ENCODE assay signal across 8 cellular contexts in the genomic region with DNA sequence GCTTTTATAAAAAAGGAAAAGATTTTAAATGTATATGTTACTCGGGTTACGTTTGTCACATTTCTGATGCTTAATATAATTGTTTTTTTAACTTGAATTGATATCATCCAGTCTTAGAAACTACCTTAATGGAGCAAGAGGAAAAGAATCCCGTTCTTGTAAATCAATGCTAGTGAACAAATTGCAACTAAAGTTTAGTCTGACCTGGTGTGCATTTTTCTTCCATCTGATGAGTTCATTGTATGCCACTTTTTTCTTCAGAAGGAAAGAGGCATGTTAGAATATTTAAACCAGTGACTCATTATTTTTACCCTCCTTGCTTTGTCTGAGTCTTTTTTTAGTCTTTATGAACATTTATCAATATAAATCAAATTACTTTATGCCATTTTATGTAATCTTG. TPM values are rescaled to one million over a fixed set of nuclear protein-coding genes. Genes with fewer than 3 reads are reported as not detected.
DNase-seq lines count a peak whose midpoint lies in the region; ATAC-seq and TF ChIP-seq lines count a peak whose summit lies in the region.

No MANE protein-coding gene starts in this region.

- peaks cover 2% of the 10 kb centered on the region for H3K36me3 Mint-ChIP-seq in CD8-positive, alpha-beta T cell
- H3K36me3 Mint-ChIP-seq in endothelial cell (ENCODE audit: low read depth, unreplicated experiment) = no peaks in the 10 kb centered on the region

- POLR2A ChIA-PET in CD8-positive, alpha-beta T cell (lab: Charles Lee) = interaction anchor here (1.0 to 1.3 kb wide), 4 partner anchors 22 to 366 kb away, joined by 3 read pairs; a partner anchor contains a TSS

- H3K4me2 ChIP-seq in OCI-LY3 (ENCODE audit: low read length) = peak overlapping the region; percentile 83
- H3K4me2 ChIP-seq in osteoblast (ENCODE audit: insufficient read depth, low read length) = peak overlapping the region; percentile 82

- peak overlapping the region; percentile 85 for H3K4me3 Mint-ChIP-seq in CD8-positive, alpha-beta T cell
- peak overlapping the region; percentile 91 for H3K4me3 Mint-ChIP-seq in endothelial cell (ENCODE audit: unreplicated experiment)

- H3K36me3 ChIP-seq in CD8-positive, alpha-beta T cell (ENCODE audit: insufficient read depth, low read length) = no peaks in the 10 kb centered on the region
- peaks cover 3% of the 10 kb centered on the region for H3K36me3 ChIP-seq in OCI-LY3 (replicated peaks; ENCODE audit: low read depth, low read length)
- H3K36me3 ChIP-seq in osteoblast (ENCODE audit: insufficient read depth, low read length) = peaks cover 5% of the 10 kb centered on the region

- DNase-seq in CD8-positive, alpha-beta T cell = no peak
- DNase-seq in endothelial cell (ENCODE audit: low spot score) (no peak), osteoblast (ENCODE audit: insufficient read length, low spot score, missing footprints) (no peak), NCI-H524 treated with DMSO at 0.1 percent for 48 hours (lab: John Stamatoyannopoulos, UW) (no peak), H4 (ENCODE audit: low spot score) (no peak)

- H2AFZ ChIP-seq in OCI-LY3 (ENCODE audit: low read depth, low read length) (no peak overlapping the region), osteoblast (ENCODE audit: low read length) (no peak overlapping the region)

- CTCF ChIA-PET in CD8-positive, alpha-beta T cell (lab: Charles Lee) = interaction anchor here (1.3 to 11.4 kb wide), 3 partner anchors 9 to 177 kb away, joined by 3 to 377 read pairs (median 4); no protein-coding TSS in a partner anchor

- H3K27me3 Mint-ChIP-seq in CD8-positive, alpha-beta T cell (ENCODE audit: low read depth) = no peaks in the 10 kb centered on the region
- peaks cover 3% of the 10 kb centered on the region for H3K27me3 Mint-ChIP-seq in endothelial cell (ENCODE audit: unreplicated experiment)

- peak; percentile 24 for ATAC-seq in CD8-positive, alpha-beta T cell
- ATAC-seq in GM21423 (IDR thresholded peaks at IDR 0.05; ENCODE audit: unreplicated experiment) (no peak), GM18909 (IDR thresholded peaks at IDR 0.05; ENCODE audit: poor library complexity, unreplicated experiment) (no peak)

- H3K4me1 ChIP-seq in CD8-positive, alpha-beta T cell (ENCODE audit: insufficient read depth, low read length) = peaks cover 25% of the 10 kb centered on the region
- H3K4me1 ChIP-seq in OCI-LY3 (ENCODE audit: low read length) (peaks cover 54% of the 10 kb centered on the region), osteoblast (ENCODE audit: insufficient read depth, low read length) (peaks cover 33% of the 10 kb centered on the region)

- H3K9ac ChIP-seq in OCI-LY3 (ENCODE audit: low read length) = no peak overlapping the region

- H3K4me3 ChIP-seq in CD8-positive, alpha-beta T cell (ENCODE audit: low read depth, low read length) = peak overlapping the region; percentile 54
- peak overlapping the region; percentile 70 for H3K4me3 ChIP-seq in OCI-LY3 (ENCODE audit: low read length)
- H3K4me3 ChIP-seq in osteoblast (ENCODE audit: insufficient read depth, low read length) = peak overlapping the region; percentile 76

- H3K27me3 ChIP-seq in CD8-positive, alpha-beta T cell (ENCODE audit: insufficient read depth, low read length) = no peaks in the 10 kb centered on the region
- H3K27me3 ChIP-seq in OCI-LY3 (ENCODE audit: low read depth, low read length) = no peaks in the 10 kb centered on the region
- no peaks in the 10 kb centered on the region for H3K27me3 ChIP-seq in osteoblast (ENCODE audit: insufficient read depth, low read length)

- no peak for TF ChIP-seq CTCF in CD8-positive, alpha-beta T cell (IDR thresholded peaks at IDR 0.05)
- TF ChIP-seq CTCF in OCI-LY3 (IDR thresholded peaks at IDR 0.05; ENCODE audit: low read depth, low read length) = no peak
- TF ChIP-seq CTCF in endothelial cell (IDR thresholded peaks at IDR 0.05; ENCODE audit: unreplicated experiment) = no peak
- TF ChIP-seq CTCF in osteoblast (IDR thresholded peaks at IDR 0.05; ENCODE audit: extremely low read depth, low read depth, low read length) = no peak

- no peaks in the 10 kb centered on the region for H3K9me3 ChIP-seq in CD8-positive, alpha-beta T cell (ENCODE audit: low read length)
- H3K9me3 ChIP-seq in OCI-LY3 (ENCODE audit: insufficient read depth, low read length) (no peaks in the 10 kb centered on the region), osteoblast (ENCODE audit: low read depth, low read length) (no peaks in the 10 kb centered on the region)

- peaks cover 15% of the 10 kb centered on the region for H3K79me2 ChIP-seq in OCI-LY3 (ENCODE audit: low read length)
- peaks cover 60% of the 10 kb centered on the region for H3K79me2 ChIP-seq in osteoblast (ENCODE audit: insufficient read depth, low read length)

- no peaks in the 10 kb centered on the region for H3K9me3 Mint-ChIP-seq in CD8-positive, alpha-beta T cell
- no peaks in the 10 kb centered on the region for H3K9me3 Mint-ChIP-seq in endothelial cell (ENCODE audit: unreplicated experiment)

- peaks cover 32% of the 10 kb centered on the region for H3K4me1 Mint-ChIP-seq in CD8-positive, alpha-beta T cell (ENCODE audit: low read depth)
- H3K4me1 Mint-ChIP-seq in endothelial cell (ENCODE audit: unreplicated experiment) = peaks cover 21% of the 10 kb centered on the region

- H3K27ac Mint-ChIP-seq in CD8-positive, alpha-beta T cell = peak overlapping the region; percentile 34
- peak overlapping the region; percentile 87 for H3K27ac Mint-ChIP-seq in endothelial cell (ENCODE audit: unreplicated experiment)

- intact Hi-C loops in CD8-positive, alpha-beta T cell (cut with DNase I, micrococcal nuclease) = loop anchor here in 1 of 2 experiments (2.0 kb wide), 1 partner anchor 118 kb away; no protein-coding TSS in a partner anchor

- 0 out of 2 replicates have a peak, but pooled peaks cover 2% of the 10 kb centered on the region for H4K20me1 ChIP-seq in OCI-LY3 (ENCODE audit: insufficient read depth, low read length)
- H4K20me1 ChIP-seq in osteoblast (ENCODE audit: insufficient read depth, low read length) = no peaks in the 10 kb centered on the region

- peak overlapping the region; percentile 45 for H3K27ac ChIP-seq in CD8-positive, alpha-beta T cell (ENCODE audit: low read depth, low read length)
- H3K27ac ChIP-seq in OCI-LY3 (ENCODE audit: low read length) = no peak overlapping the region
- H3K27ac ChIP-seq in osteoblast (ENCODE audit: low read depth, low read length) = peak overlapping the region; percentile 73

RNA-seq across cellular contexts. Expression of a gene that starts 34.7 kb away (rescaled TPM):
- total RNA-seq in CD8-positive, alpha-beta T cell = 10 to 100 TPM; 12.6 to 16.7 TPM
- 57.7 TPM for total RNA-seq in endothelial cell (ENCODE audit: unreplicated experiment)
- total RNA-seq in osteoblast = 51.0 and 74.0 TPM in 2 replicates
- 12.6 and 13.0 TPM in 2 replicates for total RNA-seq in H4 (2014; rRNA removed; shearing (Covaris generic))

RNA-seq across cellular contexts. Expression of a gene that starts 42.4 kb away (rescaled TPM):
- not detected for total RNA-seq in CD8-positive, alpha-beta T cell
- not detected for total RNA-seq in endothelial cell (ENCODE audit: unreplicated experiment)
- not detected in 2 replicates for total RNA-seq in osteoblast
- 0.25 TPM in 1 of 2 replicates, not detected in the other for total RNA-seq in H4 (2014; rRNA removed; shearing (Covaris generic))

RNA-seq across cellular contexts. Expression of a gene that starts 52.3 kb away (rescaled TPM):
- total RNA-seq in CD8-positive, alpha-beta T cell = not detected
- total RNA-seq in endothelial cell (ENCODE audit: unreplicated experiment) = not detected
- not detected in 2 replicates for total RNA-seq in osteoblast
- not detected in 2 replicates for total RNA-seq in H4 (2014; rRNA removed; shearing (Covaris generic))
